ENCODE assay signal across 2 cellular contexts in genomic region chr11:91091564-91091963, GRCh38.
TF ChIP-seq lines count a peak whose summit lies in the region.

No MANE protein-coding gene starts in this region.

TF ChIP-seq in HepG2, 621 proteins besides CTCF, POLR2A, EP300 and RAD21 (continued from another document):
- TF ChIP-seq ZBTB20 (CRISPR knock-in tag; IDR thresholded peaks at IDR 0.05; ENCODE audit: borderline replicate concordance, low read depth) (no peak), ZNF605 (CRISPR knock-in tag; IDR thresholded peaks at IDR 0.05) (no peak), ZNF772 (CRISPR knock-in tag; IDR thresholded peaks at IDR 0.05) (no peak), ZNF674 (CRISPR knock-in tag; IDR thresholded peaks at IDR 0.05; ENCODE audit: low read depth) (no peak), ZUFSP (CRISPR knock-in tag; IDR thresholded peaks at IDR 0.05; ENCODE audit: borderline replicate concordance) (no peak), AKAP8 (CRISPR knock-in tag; IDR thresholded peaks at IDR 0.05) (no peak), KLF9 (CRISPR knock-in tag; IDR thresholded peaks at IDR 0.05; ENCODE audit: low read depth) (no peak), ZNF10 (CRISPR knock-in tag; IDR thresholded peaks at IDR 0.05; ENCODE audit: borderline replicate concordance, low read depth) (no peak), KDM4B (CRISPR knock-in tag; IDR thresholded peaks at IDR 0.05) (no peak), MAFF (IDR thresholded peaks at IDR 0.05; ENCODE audit: low read depth, low read length) (peak; percentile 97)

TF ChIP-seq in H1, 55 proteins besides CTCF, POLR2A, EP300 and RAD21 (continued from another document):
- no peak for TF ChIP-seq YY1 (IDR thresholded peaks at IDR 0.05; ENCODE audit: low read depth, low read length)
- TF ChIP-seq BRCA1 (IDR thresholded peaks at IDR 0.05; ENCODE audit: low read depth, low read length) = no peak
- no peak for TF ChIP-seq POLR2AphosphoS5 (IDR thresholded peaks at IDR 0.05; ENCODE audit: low read depth, low read length)
- peak; percentile 83 for TF ChIP-seq MAFK (IDR thresholded peaks at IDR 0.05; ENCODE audit: low read depth, low read length)
- no peak for TF ChIP-seq GABPA (IDR thresholded peaks at IDR 0.05; ENCODE audit: borderline replicate concordance, insufficient read depth, low read length)
